1 cellular context compared by ENCODE assay signal in the genomic region with DNA sequence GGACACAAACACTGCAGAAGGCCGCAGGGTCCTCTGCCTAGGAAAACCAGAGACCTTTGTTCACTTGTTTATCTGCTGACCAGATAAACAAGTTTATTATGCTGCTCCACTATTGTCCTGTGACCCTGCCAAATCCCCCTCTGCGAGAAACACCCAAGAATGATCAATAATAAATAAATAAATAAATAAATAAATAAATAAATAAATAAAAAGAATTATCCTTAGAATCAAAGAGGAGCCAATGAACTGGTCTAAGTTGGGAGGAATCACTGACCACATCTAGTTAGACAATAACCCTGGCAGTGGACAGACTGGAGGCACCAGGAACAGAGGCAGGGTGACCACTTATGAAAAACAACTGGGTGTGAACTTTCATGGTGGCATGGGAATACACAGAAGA.
A peak's percentile ranks its signal among the peaks of the same experiment; 100 is the strongest.
TF ChIP-seq lines count a peak whose summit lies in the region.

No MANE protein-coding gene starts in this region.

TF ChIP-seq in A549, 52 proteins besides CTCF, POLR2A, EP300 and RAD21:
- peak; percentile 76 for TF ChIP-seq ZC3H11A (IDR thresholded peaks at IDR 0.05)
TF ChIP-seq in A549: peak in this region for 1; not testable (repeated sequence) for 51.
